Comparison of ENCODE assay signal across 25 cellular contexts in the genomic region with DNA sequence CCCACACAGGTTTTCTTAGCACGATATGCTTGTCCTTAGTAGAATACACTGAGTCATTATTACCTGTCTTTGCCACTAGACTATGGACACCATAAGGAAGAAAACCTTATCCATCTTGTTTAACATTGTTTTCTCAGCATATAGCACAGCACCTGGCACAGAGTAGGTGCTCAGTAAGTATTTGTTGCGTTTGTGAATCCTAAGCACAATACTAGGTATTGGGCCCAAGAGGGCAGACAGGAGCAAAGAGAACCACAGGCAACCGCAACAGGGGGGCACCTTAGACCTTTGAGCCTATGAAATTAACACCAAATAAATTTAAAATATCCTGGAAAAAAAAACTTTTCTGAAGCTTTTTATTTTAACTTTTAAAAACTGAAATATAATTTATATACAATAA. TPM values are rescaled to one million over a fixed set of nuclear protein-coding genes. Genes with fewer than 3 reads are reported as not detected.
A peak's percentile ranks its signal among the peaks of the same experiment; 100 is the strongest.
DNase-seq lines count a peak whose midpoint lies in the region; ATAC-seq and TF ChIP-seq lines count a peak whose summit lies in the region.
"Had no signal": no experiment of that assay in that cellular context is flagged by ENCODE, and none has a peak within 500 bp of the region (broad histone marks: within the 10 kb centered on the region; RNA-seq: fewer than 3 reads in every experiment).

No MANE protein-coding gene starts in this region.

- H3K27ac Mint-ChIP-seq in WTC11 (peak overlapping the region; percentile 85), endothelial cell (ENCODE audit: unreplicated experiment) (no peak overlapping the region)
- H3K27ac Mint-ChIP-seq: activated B cell treated with CpG ODN at 0.5 μM for 24 hours; activated naive CD8-positive, alpha-beta T cell; activated T-cell treated with anti-CD3 and anti-CD28 coated beads, Interleukin-2, amount 50 U/mL, for 24 hours; B cell; stimulated activated naive CD8-positive, alpha-beta T cell treated with anti-CD3 and anti-CD28 coated beads, Interleukin-15, amount 100 ng/mL, for 72 hours; T-cell had no signal

- no peak overlapping the region for H2BK5ac ChIP-seq in mesendoderm (ENCODE audit: low read length)

- H2AK5ac ChIP-seq in mesendoderm (ENCODE audit: low read length) = no peak overlapping the region

- H3K4me3 Mint-ChIP-seq in WTC11 = no peak overlapping the region
- no peak overlapping the region for H3K4me3 Mint-ChIP-seq in endothelial cell (ENCODE audit: unreplicated experiment)
- H3K4me3 Mint-ChIP-seq: activated B cell treated with CpG ODN at 0.5 μM for 24 hours; activated naive CD8-positive, alpha-beta T cell; activated T-cell treated with anti-CD3 and anti-CD28 coated beads, Interleukin-2, amount 50 U/mL, for 24 hours; B cell; stimulated activated naive CD8-positive, alpha-beta T cell treated with anti-CD3 and anti-CD28 coated beads, Interleukin-15, amount 100 ng/mL, for 72 hours; T-cell had no signal

- peaks cover 13% of the 10 kb centered on the region for H3K4me1 ChIP-seq in DND-41 (ENCODE audit: insufficient read depth, low read length)
- no peaks in the 10 kb centered on the region for H3K4me1 ChIP-seq in HEK293 (ENCODE audit: control insufficient read depth, insufficient read depth, low read length)
- no peaks in the 10 kb centered on the region for H3K4me1 ChIP-seq in mesendoderm (ENCODE audit: control insufficient read depth, low read depth, low read length)
- H3K4me1 ChIP-seq: breast epithelium had no signal

- peaks cover 7% of the 10 kb centered on the region; the same call in 1 of the 2 replicates for H4K20me1 ChIP-seq in DND-41 (ENCODE audit: insufficient read depth, low read length)

- H3K4me3 ChIP-seq in DND-41 (ENCODE audit: low read depth in 1 of 2, low read length in 2 of 2) (no peak overlapping the region), HEK293 (ENCODE audit: low read depth, low read length) (no peak overlapping the region), mesendoderm (ENCODE audit: low read length) (no peak overlapping the region)
- H3K4me3 ChIP-seq: breast epithelium, thoracic aorta had no signal

- no peak overlapping the region for H3K18ac ChIP-seq in mesendoderm (ENCODE audit: low read length)

- H2AFZ ChIP-seq in DND-41 (ENCODE audit: low read depth, low read length) = no peak overlapping the region

- WGBS in mesendoderm (ENCODE audit: extremely low coverage, insufficient coverage, low lambda C conversion rate) = no CpG with 5 or more reads among the region's 3 CpGs

- H3K9ac ChIP-seq in DND-41 (ENCODE audit: low read depth, low read length) (no peak overlapping the region), mesendoderm (ENCODE audit: low read length) (no peak overlapping the region)

- H2BK15ac ChIP-seq in mesendoderm (replicated peaks; ENCODE audit: low read depth) = no peak overlapping the region

- no peaks in the 10 kb centered on the region; the same call in 1 of the 2 replicates for H3K9me3 Mint-ChIP-seq in WTC11
- H3K9me3 Mint-ChIP-seq in endothelial cell (ENCODE audit: unreplicated experiment) = no peaks in the 10 kb centered on the region
- H3K9me3 Mint-ChIP-seq: activated B cell treated with CpG ODN at 0.5 μM for 24 hours; activated T-cell treated with anti-CD3 and anti-CD28 coated beads, Interleukin-2, amount 50 U/mL, for 24 hours; CD8-positive, alpha-beta memory T cell; stimulated activated naive CD8-positive, alpha-beta T cell treated with anti-CD3 and anti-CD28 coated beads, Interleukin-15, amount 100 ng/mL, for 72 hours; T-cell had no signal

- H3K9me3 ChIP-seq in DND-41 (ENCODE audit: insufficient read depth, low read length, severe bottlenecking) (no peaks in the 10 kb centered on the region), HEK293 (ENCODE audit: control insufficient read depth, insufficient read depth, low read depth, low read length) (no peaks in the 10 kb centered on the region)
- H3K9me3 ChIP-seq: breast epithelium, thoracic aorta had no signal

- ATAC-seq in DND-41 (ENCODE audit: insufficient read depth, low read depth) = no peak
- ATAC-seq in WTC11 = no peak
- ATAC-seq in GM21381 (IDR thresholded peaks at IDR 0.05; ENCODE audit: unreplicated experiment) = no peak
- ATAC-seq: right cardiac atrium; stimulated activated naive CD8-positive, alpha-beta T cell treated with anti-CD3 and anti-CD28 coated beads, Interleukin-15, amount 100 ng/mL, for 72 hours; T-cell had no signal

- H3K27me3 ChIP-seq in DND-41 (ENCODE audit: insufficient read depth, low read length, poor library complexity) (no peaks in the 10 kb centered on the region), mesendoderm (ENCODE audit: insufficient read depth, low read length, poor library complexity) (no peaks in the 10 kb centered on the region)
- H3K27me3 ChIP-seq: breast epithelium had no signal

- no peak overlapping the region for H3K27ac ChIP-seq in DND-41 (ENCODE audit: low read length)
- no peak overlapping the region for H3K27ac ChIP-seq in HEK293 (ENCODE audit: extremely low read depth, low read depth, low read length)
- H3K27ac ChIP-seq in mesendoderm (ENCODE audit: low read depth, low read length) = no peak overlapping the region
- H3K27ac ChIP-seq: breast epithelium, thoracic aorta had no signal

- no peak overlapping the region for H4K5ac ChIP-seq in mesendoderm (ENCODE audit: low read length)

- H3K36me3 ChIP-seq in DND-41 (ENCODE audit: insufficient read depth, low read length) (peaks cover 3% of the 10 kb centered on the region; the same call in 1 of the 2 replicates), HEK293 (ENCODE audit: control insufficient read depth in 2 of 2, insufficient read depth in 1 of 2, low read length in 2 of 2) (no peaks in the 10 kb centered on the region), mesendoderm (ENCODE audit: control insufficient read depth, insufficient read depth, low read length) (no peaks in the 10 kb centered on the region)
- H3K36me3 ChIP-seq: breast epithelium, thoracic aorta had no signal

- CTCF ChIA-PET in HEK293 (lab: Yijun Ruan, JAX) (interaction anchor here (0.7 kb wide), 1 partner anchor 807 kb away, joined by 4 read pairs; no protein-coding TSS in a partner anchor), WTC11 (lab: Charles Lee) (no interaction called here)

- TF ChIP-seq CTCF in DND-41 (IDR thresholded peaks at IDR 0.05; ENCODE audit: borderline replicate concordance, extremely low read depth, low read length, poor library complexity, severe bottlenecking) (peak; percentile 21), HEK293 (tag by site-specific recombination; IDR thresholded peaks at IDR 0.05) (no peak), WTC11 (IDR thresholded peaks at IDR 0.05) (no peak), endothelial cell (IDR thresholded peaks at IDR 0.05; ENCODE audit: unreplicated experiment) (no peak)

- peaks cover 17% of the 10 kb centered on the region for H3K79me2 ChIP-seq in DND-41 (ENCODE audit: insufficient read depth, low read length)
- no peaks in the 10 kb centered on the region for H3K79me2 ChIP-seq in mesendoderm (ENCODE audit: control insufficient read depth, insufficient read depth, low read length)

- no peaks in the 10 kb centered on the region for H3K79me1 ChIP-seq in mesendoderm (ENCODE audit: low read length)

- no peak overlapping the region for H3K56ac ChIP-seq in mesendoderm (ENCODE audit: low read length)

- no peak overlapping the region for H3K4me2 ChIP-seq in DND-41 (ENCODE audit: insufficient read depth, low read length)
- no peak overlapping the region for H3K4me2 ChIP-seq in mesendoderm (ENCODE audit: low read length)

- no peak overlapping the region for H3K23ac ChIP-seq in mesendoderm (ENCODE audit: low read length)

- H3K27me3 Mint-ChIP-seq in WTC11 (ENCODE audit: low read depth) (peaks cover 9% of the 10 kb centered on the region), endothelial cell (ENCODE audit: unreplicated experiment) (peaks cover 6% of the 10 kb centered on the region)

- H3K4ac ChIP-seq in mesendoderm (ENCODE audit: low read depth, low read length) = no peak overlapping the region

- no peak overlapping the region for H2BK120ac ChIP-seq in mesendoderm (ENCODE audit: low read depth, low read length)

- H3K4me1 Mint-ChIP-seq in WTC11 = peaks cover 6% of the 10 kb centered on the region
- H3K4me1 Mint-ChIP-seq in endothelial cell (ENCODE audit: unreplicated experiment) = peaks cover 10% of the 10 kb centered on the region

- H3K36me3 Mint-ChIP-seq in WTC11 (no peaks in the 10 kb centered on the region), endothelial cell (ENCODE audit: low read depth, unreplicated experiment) (peaks cover 8% of the 10 kb centered on the region)
- H3K36me3 Mint-ChIP-seq: activated naive CD8-positive, alpha-beta T cell; IgD-negative memory B cell; T-cell had no signal

- POLR2A ChIA-PET in HEK293 (lab: Yijun Ruan, JAX) = no interaction called here
- POLR2A ChIA-PET in WTC11 (lab: Charles Lee) = no interaction called here

- H4K8ac ChIP-seq in mesendoderm (ENCODE audit: low read depth, low read length) = no peak overlapping the region

- no peak for DNase-seq in DND-41
- DNase-seq in WTC11 (ENCODE audit: low spot score) = no peak
- peak; percentile 35 for DNase-seq in mesendoderm
- no peak for DNase-seq in GOT3 (lab: John Stamatoyannopoulos, UW)
- DNase-seq in endothelial cell (ENCODE audit: low spot score) = no peak
- DNase-seq: ACHN; activated B cell treated with CpG ODN at 0.5 μM for 24 hours; activated CD4-positive, alpha-beta T cell treated with anti-CD3 and anti-CD28 coated beads, Interleukin-2, amount 50 U/mL, for 1 hour; activated effector memory CD4-positive, alpha-beta T cell treated with anti-CD3 and anti-CD28 coated beads, Interleukin-2, amount 50 U/mL, for 16 hours; activated T-cell treated with anti-CD3 and anti-CD28 coated beads, Interleukin-2, amount 50 U/mL, for 24 hours; CD8-positive, alpha-beta memory T cell; NCI-H1930; NCI-H526 treated with DMSO at 0.1 percent for 48 hours; right cardiac atrium; RPMI8226; stimulated activated CD8-positive, alpha-beta memory T cell treated with anti-CD3 and anti-CD28 coated beads, Interleukin-4, amount 100 ng/mL, for 48 hours; stimulated activated naive CD8-positive, alpha-beta T cell treated with anti-CD3 and anti-CD28 coated beads, Interleukin-15, amount 100 ng/mL, for 72 hours; T-cell had no signal

TF ChIP-seq in HEK293, 187 proteins besides CTCF, POLR2A, EP300 and RAD21 (continues in another document):
- TF ChIP-seq ZNF239 (tag by site-specific recombination; IDR thresholded peaks at IDR 0.05) (no peak), ZNF664 (tag by site-specific recombination; IDR thresholded peaks at IDR 0.05) (peak; percentile 77)

TF ChIP-seq in WTC11, 78 proteins besides CTCF, POLR2A, EP300 and RAD21 (continues in another document):
- no peak for TF ChIP-seq TEAD1 (CRISPR knock-in tag; IDR thresholded peaks at IDR 0.05)

RNA-seq across cellular contexts. Expression of a gene that starts 3.7 kb away (rescaled TPM):
- total RNA-seq in WTC11 (2021) = 8.0 to 10.1 TPM (median 8.2 TPM) in 3 replicates
- polyA plus RNA-seq in mesendoderm (2013, experiment 1 of 2) = 8.7 TPM
- polyA plus RNA-seq in mesendoderm (2013, experiment 2 of 2) = 8.8 TPM
- total RNA-seq in endothelial cell (ENCODE audit: unreplicated experiment) = 22.0 TPM

RNA-seq across cellular contexts. Expression of a gene that starts 43.5 kb away (rescaled TPM):
- total RNA-seq in WTC11 (2021) = 27.7 to 34.5 TPM (median 33.3 TPM) in 3 replicates
- 7.7 TPM for polyA plus RNA-seq in mesendoderm (2013, experiment 1 of 2)
- polyA plus RNA-seq in mesendoderm (2013, experiment 2 of 2) = 7.4 TPM
- 20.3 TPM for total RNA-seq in endothelial cell (ENCODE audit: unreplicated experiment)

RNA-seq across cellular contexts. Expression of a gene that starts 47.2 kb away (rescaled TPM):
- 28.9 to 35.9 TPM (median 29.0 TPM) in 3 replicates for total RNA-seq in WTC11 (2021)
- 18.8 TPM for polyA plus RNA-seq in mesendoderm (2013, experiment 1 of 2)
- polyA plus RNA-seq in mesendoderm (2013, experiment 2 of 2) = 20.7 TPM
- total RNA-seq in endothelial cell (ENCODE audit: unreplicated experiment) = 53.2 TPM
